ENCODE assay signal across 10 cellular contexts in the genomic region with DNA sequence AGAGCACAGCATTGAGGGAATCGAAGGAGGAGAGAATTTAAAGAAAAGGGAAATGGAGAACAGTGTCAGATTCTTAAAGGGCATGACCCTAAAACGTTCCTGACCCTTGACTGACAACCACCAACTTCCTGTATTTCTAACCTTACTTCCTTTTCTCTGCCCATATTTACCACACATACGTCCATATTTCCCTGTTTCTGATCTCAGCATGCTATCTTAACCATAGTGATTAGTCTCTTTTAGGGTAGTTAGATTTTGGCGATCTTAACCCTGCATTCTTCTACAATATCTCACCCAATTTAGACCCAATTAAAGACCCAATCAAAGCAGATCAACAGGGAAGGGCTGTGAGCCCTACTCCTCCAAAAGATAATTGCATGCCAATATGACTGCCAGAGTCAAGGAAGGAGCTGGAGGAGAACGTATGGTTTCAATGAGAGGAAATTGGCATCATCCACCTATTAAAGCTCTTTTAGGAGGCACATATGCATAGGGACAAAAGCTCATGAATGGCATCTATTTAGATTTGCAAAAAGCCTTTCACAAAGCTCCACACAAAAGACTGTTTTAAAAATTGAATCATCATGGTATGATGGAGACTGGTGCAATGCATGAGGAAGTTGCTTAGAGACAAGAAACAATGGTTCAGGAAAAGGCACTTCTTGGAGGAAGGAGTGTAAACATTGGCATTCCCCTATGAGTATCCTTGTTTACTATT. TPM values are rescaled to one million over a fixed set of nuclear protein-coding genes. Genes with fewer than 3 reads are reported as not detected.
A peak's percentile ranks its signal among the peaks of the same experiment; 100 is the strongest.
DNase-seq lines count a peak whose midpoint lies in the region; ATAC-seq, FAIRE-seq and TF ChIP-seq lines count a peak whose summit lies in the region.
"Had no signal": no experiment of that assay in that cellular context is flagged by ENCODE, and none has a peak within 500 bp of the region (broad histone marks: within the 10 kb centered on the region; RNA-seq: fewer than 3 reads in every experiment).

No MANE protein-coding gene starts in this region.

- DNase-seq in DMS153 treated with DMSO at 0.1 percent for 48 hours (lab: John Stamatoyannopoulos, UW; ENCODE audit: unreplicated experiment) (peak; percentile 3), DMS153 (lab: John Stamatoyannopoulos, UW) (no peak), NOMO-1 treated with dmso at 0.1 percent for 144 hours (lab: John Stamatoyannopoulos, UW; ENCODE audit: unreplicated experiment) (peak; percentile 84), endothelial cell of umbilical vein (ENCODE audit: low read depth, low spot score) (peak; percentile 89), putamen (ENCODE audit: low spot score) (peak; percentile 66)
- no peak for DNase-seq in activated effector memory CD4-positive, alpha-beta T cell treated with anti-CD3 and anti-CD28 coated beads, Interleukin-2, amount 50 U/mL, for 16 hours

- TF ChIP-seq POLR2A in endothelial cell of umbilical vein (IDR thresholded peaks at IDR 0.05; ENCODE audit: low read depth, low read length): no peak

- ATAC-seq in HG03432 (IDR thresholded peaks at IDR 0.05; ENCODE audit: unreplicated experiment) (no peak), HG03280 (IDR thresholded peaks at IDR 0.05; ENCODE audit: unreplicated experiment) (no peak)
- ATAC-seq: HCT116 had no signal

- peak overlapping the region in 1 of 3 experiments; percentile 45 for H3K4me3 ChIP-seq in endothelial cell of umbilical vein (replicated peaks in 1 of 3; ENCODE audit: insufficient read depth in 1 of 3, low read depth in 1 of 3, low read length in 3 of 3)

- dilution Hi-C loops in endothelial cell of umbilical vein (cut with MboI; ENCODE audit: extremely low pct_ligation_motif_present, low sequenced_read_pairs): no loop called here

- H3K27me3 ChIP-seq in endothelial cell of umbilical vein (ENCODE audit: control insufficient read depth in 2 of 2, insufficient read depth in 2 of 2, low read length in 2 of 2): no peaks in the 10 kb centered on the region

- intact Hi-C loops in endothelial cell of umbilical vein (cut with micrococcal nuclease): no loop called here

- peak overlapping the region; percentile 91 for H2AFZ ChIP-seq in endothelial cell of umbilical vein (ENCODE audit: low read depth, low read length)

- no TSS peak for BruUV-seq in endothelial cell of umbilical vein (replicated peaks; lab: Mats Ljungman, UMichigan)

- H3K4me2 ChIP-seq in endothelial cell of umbilical vein (ENCODE audit: insufficient read depth, low read length): peak overlapping the region; percentile 96

- no peaks in the 10 kb centered on the region for H4K20me1 ChIP-seq in endothelial cell of umbilical vein (replicated peaks; ENCODE audit: control insufficient read depth, extremely low read depth, insufficient read depth, low read length)

- peak overlapping the region; percentile 53 for H3K9ac ChIP-seq in endothelial cell of umbilical vein (replicated peaks; ENCODE audit: extremely low read depth, insufficient read depth, low read length)

- FAIRE-seq in endothelial cell of umbilical vein (lab: Jason Lieb, UNC): peak; percentile 81

- no peaks in the 10 kb centered on the region for H3K9me1 ChIP-seq in endothelial cell of umbilical vein (replicated peaks; ENCODE audit: control insufficient read depth, extremely low read depth, insufficient read depth, low read length)

- H3K36me3 ChIP-seq in endothelial cell of umbilical vein (ENCODE audit: control insufficient read depth in 2 of 2, extremely low read depth in 1 of 2, insufficient read depth in 2 of 2, low read length in 2 of 2): no peaks in the 10 kb centered on the region

- peak overlapping the region; percentile 93 for H3K27ac ChIP-seq in endothelial cell of umbilical vein (ENCODE audit: insufficient read depth, low read depth, low read length)
- H3K27ac ChIP-seq: 22Rv1 had no signal

- H3K79me2 ChIP-seq in endothelial cell of umbilical vein (ENCODE audit: control insufficient read depth, insufficient read depth, low read length): no peaks in the 10 kb centered on the region

- no peak for TF ChIP-seq CTCF in endothelial cell of umbilical vein (IDR thresholded peaks at IDR 0.05; ENCODE audit: extremely low read depth in 1 of 2, insufficient read depth in 1 of 2, low read depth in 1 of 2, low read length in 2 of 2)

- H3K4me1 ChIP-seq in endothelial cell of umbilical vein (ENCODE audit: control insufficient read depth, extremely low read depth, insufficient read depth, low read length): peaks cover 17% of the 10 kb centered on the region

- POLR2A ChIA-PET in endothelial cell of umbilical vein (lab: Charles Lee): no interaction called here

- CTCF ChIA-PET in endothelial cell of umbilical vein (lab: Charles Lee): interaction anchor here (0.7 to 1.9 kb wide), 5 partner anchors 25 to 115 kb away, joined by 3 to 12 read pairs (median 4); no protein-coding TSS in a partner anchor

- no peaks in the 10 kb centered on the region for H3K9me3 ChIP-seq in endothelial cell of umbilical vein (replicated peaks; ENCODE audit: control insufficient read depth, insufficient read depth, low read length)

TF ChIP-seq in endothelial cell of umbilical vein, 7 proteins besides CTCF, POLR2A, EP300 and RAD21:
- TF ChIP-seq JUN (IDR thresholded peaks at IDR 0.05; ENCODE audit: borderline replicate concordance, insufficient read depth, insufficient read length, low read depth): peak; percentile 71
- TF ChIP-seq GATA2 (IDR thresholded peaks at IDR 0.05; ENCODE audit: insufficient read depth, insufficient read length, low read depth, low read length): no peak
- TF ChIP-seq POLR2AphosphoS5 (IDR thresholded peaks at IDR 0.05; ENCODE audit: insufficient read depth, low read depth, low read length): no peak
- TF ChIP-seq FOS (IDR thresholded peaks at IDR 0.05; ENCODE audit: borderline replicate concordance, insufficient read depth, low read length): peak; percentile 68
TF ChIP-seq in endothelial cell of umbilical vein: peak in this region for 2.

RNA-seq across cellular contexts. Expression of gene ARHGAP12, which starts 49.0 kb away (rescaled TPM):
- 19.2 and 19.3 TPM in 2 replicates for total RNA-seq in endothelial cell of umbilical vein
- 3.7 and 5.8 TPM in 2 replicates for polyA plus RNA-seq in endothelial cell of umbilical vein
- 5.7 TPM in 2 replicates for polyA plus RNA-seq in endothelial cell of umbilical vein (2011; cell fraction: cytosol; rRNA removed)
- polyA plus RNA-seq in endothelial cell of umbilical vein (2011; cell fraction: nucleus; rRNA removed): 22.2 and 27.5 TPM in 2 replicates
- polyA plus RNA-seq in endothelial cell of umbilical vein (2012): 14.0 TPM in 2 replicates
- 12.4 and 12.6 TPM in 2 replicates for polyA minus RNA-seq in endothelial cell of umbilical vein
- polyA minus RNA-seq in endothelial cell of umbilical vein (2011; cell fraction: cytosol; rRNA and poly(A)+ RNA removed): 6.5 TPM
- polyA minus RNA-seq in endothelial cell of umbilical vein (2011; cell fraction: nucleus; rRNA and poly(A)+ RNA removed): 28.8 and 36.9 TPM in 2 replicates

Comparison
In these comparisons a context has a peak if more than half of its experiments do, and no peak if none do; other contexts are left out.
1. DNase-seq: peak in DMS153 treated with DMSO at 0.1 percent for 48 hours (single experiment), NOMO-1 treated with dmso at 0.1 percent for 144 hours (single experiment), endothelial cell of umbilical vein (single experiment) and putamen (single experiment); none in DMS153 (single experiment) and activated effector memory CD4-positive, alpha-beta T cell treated with anti-CD3 and anti-CD28 coated beads, Interleukin-2, amount 50 U/mL, for 16 hours (single experiment).